19 cellular contexts compared by ENCODE assay signal in genomic region chr4:147725673-147726072, GRCh38.
"Had no signal": no experiment of that assay in that cellular context is flagged by ENCODE, and none has a peak within 500 bp of the region (broad histone marks: within the 10 kb centered on the region; RNA-seq: fewer than 3 reads in every experiment).

No MANE protein-coding gene starts in this region.

- H3K36me3 ChIP-seq: heart right ventricle, pancreas, tibial artery had no signal

- DNase-seq: activated B cell treated with CpG ODN at 0.5 μM for 24 hours; activated CD4-positive, alpha-beta T cell treated with anti-CD3 and anti-CD28 coated beads for 36 hours; activated CD4-positive, alpha-beta T cell treated with anti-CD3 and anti-CD28 coated beads, Interleukin-2, amount 50 U/mL, for 4 hours; activated CD8-positive, alpha-beta memory T cell treated with anti-CD3 and anti-CD28 coated beads, Interleukin-2, amount 50 U/mL, for 48 hours; activated naive CD4-positive, alpha-beta T cell; activated T-cell treated with anti-CD3 and anti-CD28 coated beads, Interleukin-2, amount 50 U/mL, for 4 hours; cerebellar nuclear complex; heart right ventricle; left colon; mesenchymal stem cell; nephron progenitor cell; pancreas; right cardiac atrium; stimulated activated CD4-positive, alpha-beta T cell treated with anti-CD3 and anti-CD28 coated beads, Interleukin-12 subunit alpha, Interleukin-12 subunit beta, amount 100 ng/mL, for 4 hours; stimulated activated CD4-positive, alpha-beta T cell treated with anti-CD3 and anti-CD28 coated beads, Interleukin-4, amount 100 ng/mL, for 4 hours; stimulated activated naive CD8-positive, alpha-beta T cell treated with anti-CD3 and anti-CD28 coated beads, Interleukin-15, Interleukin-2, amounts not matched to agents 100 U/mL and 50 U/mL, for 24 hours; substantia nigra; tibial artery had no signal

- H3K27ac ChIP-seq: coronary artery, heart right ventricle, pancreas, tibial artery had no signal

- H3K4me1 ChIP-seq: pancreas had no signal

- H3K4me3 ChIP-seq: coronary artery, heart right ventricle, pancreas, tibial artery had no signal

- H3K9me3 ChIP-seq: heart right ventricle, pancreas, tibial artery had no signal

- ATAC-seq: activated CD4-positive, alpha-beta T cell treated with anti-CD3 and anti-CD28 coated beads for 36 hours; activated T-cell treated with anti-CD3 and anti-CD28 coated beads, Interleukin-2, amount 50 U/mL, for 4 hours; heart right ventricle; left colon; right cardiac atrium; stimulated activated naive CD8-positive, alpha-beta T cell treated with anti-CD3 and anti-CD28 coated beads, Interleukin-15, Interleukin-2, amounts not matched to agents 100 U/mL and 50 U/mL, for 24 hours had no signal

- H3K27me3 ChIP-seq: heart right ventricle, pancreas, tibial artery had no signal
